32 cellular contexts compared by ENCODE assay signal in the genomic region with DNA sequence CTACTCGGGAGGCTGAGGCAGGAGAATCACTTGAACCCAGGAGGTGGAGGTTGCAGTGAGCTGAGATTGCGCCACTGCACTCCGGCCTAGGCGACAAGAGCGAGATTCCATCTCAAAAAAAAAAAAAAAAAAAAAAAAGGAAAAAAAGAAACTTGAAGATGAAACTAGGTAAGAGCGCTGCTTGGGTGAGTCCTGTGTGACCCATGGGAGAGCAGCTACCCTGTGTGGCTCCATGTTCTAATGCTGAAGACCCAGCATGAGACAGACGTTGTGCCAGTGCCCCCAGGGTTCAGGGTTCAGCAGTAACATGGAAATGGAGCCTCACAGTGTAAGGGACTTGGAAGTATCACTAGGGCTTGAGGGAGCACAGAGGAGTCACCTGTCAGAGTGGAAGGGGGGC. TPM values are rescaled to one million over a fixed set of nuclear protein-coding genes. Genes with fewer than 3 reads are reported as not detected.
DNase-seq lines count a peak whose midpoint lies in the region; ATAC-seq, FAIRE-seq and TF ChIP-seq lines count a peak whose summit lies in the region.
"Had no signal": no experiment of that assay in that cellular context is flagged by ENCODE, and none has a peak within 500 bp of the region (broad histone marks: within the 10 kb centered on the region; RNA-seq: fewer than 3 reads in every experiment).

No MANE protein-coding gene starts in this region.

- H3K9me3 Mint-ChIP-seq in activated naive CD8-positive, alpha-beta T cell treated with anti-CD3 and anti-CD28 coated beads for 36 hours, result no peaks in the 10 kb centered on the region
- no peaks in the 10 kb centered on the region for H3K9me3 Mint-ChIP-seq in stimulated activated naive B cell treated with anti-CD40 and anti-IgM and Interleukin-4, amounts not matched to agents 10 μg/mL and 1 μg/mL and 100 μg/mL, for 72 hours
- H3K9me3 Mint-ChIP-seq in activated CD4-positive, alpha-beta T cell treated with anti-CD3 and anti-CD28 coated beads, Interleukin-2, amount 10 ng/mL, durations not matched to agents 24 days and 14 days, result no peaks in the 10 kb centered on the region
- H3K9me3 Mint-ChIP-seq: activated CD4-positive, alpha-beta memory T cell treated with anti-CD3 and anti-CD28 coated beads for 36 hours; activated naive CD4-positive, alpha-beta T cell treated with anti-CD3 and anti-CD28 coated beads, Interleukin-2, amount 10 ng/mL, durations not matched to agents 7 days and 5 days; activated T-helper 17 cell treated with anti-CD3 and anti-CD28 coated beads, Interleukin-2, amount 50 U/mL, for 72 hours; CD4-positive, alpha-beta memory T cell; immature natural killer cell had no signal

- H3K36me3 Mint-ChIP-seq in activated naive CD8-positive, alpha-beta T cell treated with anti-CD3 and anti-CD28 coated beads for 36 hours, result peaks cover 20% of the 10 kb centered on the region
- H3K36me3 Mint-ChIP-seq in stimulated activated naive B cell treated with anti-CD40 and anti-IgM and Interleukin-4, amounts not matched to agents 10 μg/mL and 1 μg/mL and 100 μg/mL, for 72 hours, result peaks cover 25 to 41% of the 10 kb centered on the region in 2 donors
- H3K36me3 Mint-ChIP-seq in activated CD4-positive, alpha-beta T cell treated with anti-CD3 and anti-CD28 coated beads, Interleukin-2, amount 10 ng/mL, durations not matched to agents 24 days and 14 days (ENCODE audit: low read depth), result peaks cover 11% of the 10 kb centered on the region

- H3K27ac Mint-ChIP-seq in activated naive CD8-positive, alpha-beta T cell treated with anti-CD3 and anti-CD28 coated beads for 36 hours, result peak overlapping the region; percentile 50
- H3K27ac Mint-ChIP-seq in stimulated activated naive B cell treated with anti-CD40 and anti-IgM and Interleukin-4, amounts not matched to agents 10 μg/mL and 1 μg/mL and 100 μg/mL, for 72 hours, result peak overlapping the region; percentile 59
- no peak overlapping the region for H3K27ac Mint-ChIP-seq in activated CD4-positive, alpha-beta T cell treated with anti-CD3 and anti-CD28 coated beads, Interleukin-2, amount 10 ng/mL, durations not matched to agents 24 days and 14 days
- H3K27ac Mint-ChIP-seq: activated CD4-positive, alpha-beta memory T cell treated with anti-CD3 and anti-CD28 coated beads for 36 hours; activated naive CD4-positive, alpha-beta T cell treated with anti-CD3 and anti-CD28 coated beads, Interleukin-2, amount 10 ng/mL, durations not matched to agents 7 days and 5 days; activated T-helper 17 cell treated with anti-CD3 and anti-CD28 coated beads, Interleukin-2, amount 50 U/mL, for 72 hours had no signal

- H3K4me1 ChIP-seq in left ventricle myocardium inferior, result peaks cover 10% of the 10 kb centered on the region
- peaks cover 27% of the 10 kb centered on the region for H3K4me1 ChIP-seq in lower lobe of right lung
- H3K4me1 ChIP-seq: A549, breast epithelium, HAP-1, uterus had no signal

- H3K27me3 ChIP-seq in left ventricle myocardium inferior (ENCODE audit: low read depth), result no peaks in the 10 kb centered on the region
- H3K27me3 ChIP-seq in lower lobe of right lung (ENCODE audit: low read depth), result no peaks in the 10 kb centered on the region
- H3K27me3 ChIP-seq: breast epithelium, suprapubic skin, uterus had no signal

- ATAC-seq in left ventricle myocardium superior (no peak), lower lobe of right lung (no peak)
- ATAC-seq in stimulated activated naive B cell treated with anti-CD40 and anti-IgM and Interleukin-4, amounts not matched to agents 10 μg/mL and 1 μg/mL and 100 μg/mL, for 72 hours (replicated peaks), result no peak
- ATAC-seq: A549; activated T-helper 17 cell treated with anti-CD3 and anti-CD28 coated beads, Interleukin-2, amount 50 U/mL, for 72 hours; Right ventricle myocardium inferior; T-helper 17 cell had no signal

- no peak for FAIRE-seq in D721Med (lab: Jason Lieb, UNC)
- FAIRE-seq: A549, colon, GM12892, small intestine had no signal

- no peaks in the 10 kb centered on the region for H3K9me3 ChIP-seq in left ventricle myocardium inferior (replicated peaks)
- no peaks in the 10 kb centered on the region for H3K9me3 ChIP-seq in lower lobe of right lung
- H3K9me3 ChIP-seq: A549, breast epithelium, HAP-1, suprapubic skin, uterus had no signal

- peaks cover 23% of the 10 kb centered on the region for H3K4me1 Mint-ChIP-seq in activated naive CD8-positive, alpha-beta T cell treated with anti-CD3 and anti-CD28 coated beads for 36 hours
- H3K4me1 Mint-ChIP-seq in stimulated activated naive B cell treated with anti-CD40 and anti-IgM and Interleukin-4, amounts not matched to agents 10 μg/mL and 1 μg/mL and 100 μg/mL, for 72 hours, result peaks cover 2 to 10% of the 10 kb centered on the region in 2 donors
- H3K4me1 Mint-ChIP-seq in activated CD4-positive, alpha-beta T cell treated with anti-CD3 and anti-CD28 coated beads, Interleukin-2, amount 10 ng/mL, durations not matched to agents 24 days and 14 days, result peaks cover 12% of the 10 kb centered on the region

- no peak overlapping the region for H3K4me3 Mint-ChIP-seq in activated naive CD8-positive, alpha-beta T cell treated with anti-CD3 and anti-CD28 coated beads for 36 hours
- H3K4me3 Mint-ChIP-seq in stimulated activated naive B cell treated with anti-CD40 and anti-IgM and Interleukin-4, amounts not matched to agents 10 μg/mL and 1 μg/mL and 100 μg/mL, for 72 hours, result no peak overlapping the region
- no peak overlapping the region for H3K4me3 Mint-ChIP-seq in activated CD4-positive, alpha-beta T cell treated with anti-CD3 and anti-CD28 coated beads, Interleukin-2, amount 10 ng/mL, durations not matched to agents 24 days and 14 days
- H3K4me3 Mint-ChIP-seq: activated CD4-positive, alpha-beta memory T cell treated with anti-CD3 and anti-CD28 coated beads for 36 hours; activated naive CD4-positive, alpha-beta T cell treated with anti-CD3 and anti-CD28 coated beads, Interleukin-2, amount 10 ng/mL, durations not matched to agents 7 days and 5 days; activated T-helper 17 cell treated with anti-CD3 and anti-CD28 coated beads, Interleukin-2, amount 50 U/mL, for 72 hours; CD4-positive, alpha-beta memory T cell; immature natural killer cell; T-helper 17 cell had no signal

- H3K27me3 Mint-ChIP-seq in activated naive CD8-positive, alpha-beta T cell treated with anti-CD3 and anti-CD28 coated beads for 36 hours, result no peaks in the 10 kb centered on the region
- no peaks in the 10 kb centered on the region for H3K27me3 Mint-ChIP-seq in stimulated activated naive B cell treated with anti-CD40 and anti-IgM and Interleukin-4, amounts not matched to agents 10 μg/mL and 1 μg/mL and 100 μg/mL, for 72 hours
- H3K27me3 Mint-ChIP-seq in activated CD4-positive, alpha-beta T cell treated with anti-CD3 and anti-CD28 coated beads, Interleukin-2, amount 10 ng/mL, durations not matched to agents 24 days and 14 days, result no peaks in the 10 kb centered on the region
- H3K27me3 Mint-ChIP-seq: activated CD4-positive, alpha-beta memory T cell treated with anti-CD3 and anti-CD28 coated beads for 36 hours; activated naive CD4-positive, alpha-beta T cell treated with anti-CD3 and anti-CD28 coated beads, Interleukin-2, amount 10 ng/mL, durations not matched to agents 7 days and 5 days; activated T-helper 17 cell treated with anti-CD3 and anti-CD28 coated beads, Interleukin-2, amount 50 U/mL, for 72 hours; CD4-positive, alpha-beta memory T cell; T-helper 17 cell had no signal

- TF ChIP-seq CTCF in left ventricle myocardium inferior (IDR thresholded peaks at IDR 0.05; ENCODE audit: borderline replicate concordance) (no peak), lower lobe of right lung (IDR thresholded peaks at IDR 0.05) (no peak), D721Med (IDR thresholded peaks at IDR 0.05; ENCODE audit: insufficient read depth, missing control alignments) (no peak)

- peak overlapping the region; percentile 2 for H3K27ac ChIP-seq in left ventricle myocardium inferior (replicated peaks)
- H3K27ac ChIP-seq in lower lobe of right lung, result peak overlapping the region; percentile 56
- H3K27ac ChIP-seq: A549, PC-9, suprapubic skin, uterus had no signal

- H3K36me3 ChIP-seq in left ventricle myocardium inferior (peaks cover 52% of the 10 kb centered on the region), lower lobe of right lung (peaks cover 43% of the 10 kb centered on the region)
- H3K36me3 ChIP-seq: uterus had no signal

- DNase-seq in left ventricle myocardium inferior (no peak), left ventricle myocardium superior (no peak), lower lobe of right lung (no peak), D721Med (ENCODE audit: insufficient read length, low spot score) (no peak), inferior parietal cortex (ENCODE audit: extremely low spot score) (no peak)
- DNase-seq in activated naive CD8-positive, alpha-beta T cell treated with anti-CD3 and anti-CD28 coated beads for 36 hours, result no peak
- no peak for DNase-seq in stimulated activated naive B cell treated with anti-CD40 and anti-IgM and Interleukin-4, amounts not matched to agents 10 μg/mL and 1 μg/mL and 100 μg/mL, for 72 hours
- DNase-seq in activated CD4-positive, alpha-beta T cell treated with anti-CD3 and anti-CD28 coated beads, Interleukin-2, amount 10 ng/mL, durations not matched to agents 24 days and 14 days, result no peak
- DNase-seq: activated CD4-positive, alpha-beta memory T cell treated with anti-CD3 and anti-CD28 coated beads for 36 hours; activated CD4-positive, CD25-positive, alpha-beta regulatory T cell treated with anti-CD3 and anti-CD28 coated beads, Interleukin-2, amount 50 U/mL, for 72 hours; activated CD8-positive, alpha-beta memory T cell treated with anti-CD3 and anti-CD28 coated beads, Interleukin-2, amount 50 U/mL, for 48 hours; activated naive CD4-positive, alpha-beta T cell treated with anti-CD3 and anti-CD28 coated beads, Interleukin-2, amount 10 ng/mL, durations not matched to agents 7 days and 5 days; effector CD4-positive, alpha-beta T cell; immature natural killer cell; NCI-H1417 treated with DMSO at 0.1 percent for 48 hours; NCI-H2081; NCI-H345; retina; small intestine; stimulated activated naive CD4-positive, alpha-beta T cell; T-helper 17 cell; uterus had no signal

- intact Hi-C loops in left ventricle myocardium inferior (cut with micrococcal nuclease) (no loop called here), left ventricle myocardium superior (cut with micrococcal nuclease) (no loop called here), lower lobe of right lung (cut with DNase I) (no loop called here)
- intact Hi-C loops in activated CD4-positive, alpha-beta T cell treated with anti-CD3 and anti-CD28 coated beads, Interleukin-2, amount 10 ng/mL, durations not matched to agents 24 days and 14 days (cut with micrococcal nuclease), result no loop called here

- H3K4me3 ChIP-seq in left ventricle myocardium inferior (no peak overlapping the region), lower lobe of right lung (no peak overlapping the region)
- H3K4me3 ChIP-seq: A549, breast epithelium, HAP-1, PC-9, suprapubic skin, uterus had no signal

RNA-seq across cellular contexts. Expression of gene ZNF784, which starts 5.9 kb away (rescaled TPM):
- 13.2 TPM for total RNA-seq in left ventricle myocardium inferior
- total RNA-seq in left ventricle myocardium superior, result 13.4 TPM
- total RNA-seq in activated naive CD8-positive, alpha-beta T cell treated with anti-CD3 and anti-CD28 coated beads for 36 hours, result 1 to 10 TPM; 3.7 to 3.9 TPM
- 7.1 TPM for total RNA-seq in lower lobe of right lung
- total RNA-seq in activated CD4-positive, alpha-beta T cell treated with anti-CD3 and anti-CD28 coated beads, Interleukin-2, amount 10 ng/mL, durations not matched to agents 24 days and 14 days, result 3.6 and 3.7 TPM in 2 replicates

RNA-seq across cellular contexts. Expression of gene ZNF865, which starts 13.0 kb away (rescaled TPM):
- total RNA-seq in left ventricle myocardium inferior (17.0 TPM), left ventricle myocardium superior (21.8 TPM), lower lobe of right lung (16.5 TPM)
- 10 to 100 TPM; 10.5 to 10.7 TPM for total RNA-seq in activated naive CD8-positive, alpha-beta T cell treated with anti-CD3 and anti-CD28 coated beads for 36 hours
- 12.2 and 12.5 TPM in 2 replicates for total RNA-seq in activated CD4-positive, alpha-beta T cell treated with anti-CD3 and anti-CD28 coated beads, Interleukin-2, amount 10 ng/mL, durations not matched to agents 24 days and 14 days

RNA-seq across cellular contexts. Expression of gene ZNF524, which starts 18.3 kb away (rescaled TPM):
- 15.6 TPM for total RNA-seq in left ventricle myocardium inferior
- 17.0 TPM for total RNA-seq in left ventricle myocardium superior
- total RNA-seq in activated naive CD8-positive, alpha-beta T cell treated with anti-CD3 and anti-CD28 coated beads for 36 hours, result 10 to 100 TPM; 10.8 to 11.5 TPM
- total RNA-seq in lower lobe of right lung, result 33.4 TPM
- total RNA-seq in activated CD4-positive, alpha-beta T cell treated with anti-CD3 and anti-CD28 coated beads, Interleukin-2, amount 10 ng/mL, durations not matched to agents 24 days and 14 days, result 17.8 and 19.0 TPM in 2 replicates

RNA-seq across cellular contexts. Expression of gene FIZ1, which starts 19.1 kb away (rescaled TPM):
- total RNA-seq in left ventricle myocardium inferior, result 16.0 TPM
- 16.3 TPM for total RNA-seq in left ventricle myocardium superior
- 10 to 100 TPM; 19.8 to 20.7 TPM for total RNA-seq in activated naive CD8-positive, alpha-beta T cell treated with anti-CD3 and anti-CD28 coated beads for 36 hours
- 14.3 TPM for total RNA-seq in lower lobe of right lung
- total RNA-seq in activated CD4-positive, alpha-beta T cell treated with anti-CD3 and anti-CD28 coated beads, Interleukin-2, amount 10 ng/mL, durations not matched to agents 24 days and 14 days, result 20.4 and 21.4 TPM in 2 replicates

RNA-seq across cellular contexts. Expression of gene ZNF580, which starts 22.4 kb away (rescaled TPM):
- total RNA-seq in left ventricle myocardium inferior, result 11.8 TPM
- total RNA-seq in left ventricle myocardium superior, result 12.3 TPM
- total RNA-seq in activated naive CD8-positive, alpha-beta T cell treated with anti-CD3 and anti-CD28 coated beads for 36 hours, result 10 to 100 TPM; 29.6 to 30.6 TPM
- total RNA-seq in lower lobe of right lung, result 35.2 TPM
- total RNA-seq in activated CD4-positive, alpha-beta T cell treated with anti-CD3 and anti-CD28 coated beads, Interleukin-2, amount 10 ng/mL, durations not matched to agents 24 days and 14 days, result 38.3 and 39.1 TPM in 2 replicates
